Comparison of ENCODE assay signal across 13 cellular contexts in genomic region chr12:130116791-130117190, GRCh38. TPM values are rescaled to one million over a fixed set of nuclear protein-coding genes. Genes with fewer than 3 reads are reported as not detected.
DNase-seq lines count a peak whose midpoint lies in the region; ATAC-seq and TF ChIP-seq lines count a peak whose summit lies in the region.
"Had no signal": no experiment of that assay in that cellular context is flagged by ENCODE, and none has a peak within 500 bp of the region (broad histone marks: within the 10 kb centered on the region; RNA-seq: fewer than 3 reads in every experiment).

No MANE protein-coding gene starts in this region.

- H3K36me3 ChIP-seq in RWPE2 (ENCODE audit: low read depth) (no peaks in the 10 kb centered on the region), neural progenitor cell (no peaks in the 10 kb centered on the region)

- no peak overlapping the region for H2AFZ ChIP-seq in neural progenitor cell (replicated peaks)

- H4K20me1 ChIP-seq in neural progenitor cell (ENCODE audit: low read depth): no peaks in the 10 kb centered on the region

- H3K4me3 ChIP-seq in RWPE2 (ENCODE audit: severe bottlenecking) (no peak overlapping the region), epithelial cell of esophagus (ENCODE audit: low read length) (no peak overlapping the region), neural progenitor cell (no peak overlapping the region)

- CTCF ChIA-PET in WTC11 (lab: Charles Lee): no interaction called here

- H3K27ac Mint-ChIP-seq in neural progenitor cell (peak overlapping the region; percentile 42), WTC11 (no peak overlapping the region)
- H3K27ac Mint-ChIP-seq: B cell; CD4-positive, alpha-beta T cell had no signal

- no peaks in the 10 kb centered on the region for H3K79me2 ChIP-seq in neural progenitor cell (ENCODE audit: low read depth)

- H3F3A ChIP-seq in neural progenitor cell (ENCODE audit: low read depth): no peaks in the 10 kb centered on the region

- peaks cover 11% of the 10 kb centered on the region for H3K27me3 Mint-ChIP-seq in neural progenitor cell (ENCODE audit: insufficient read depth, low read depth)
- H3K27me3 Mint-ChIP-seq in WTC11 (ENCODE audit: low read depth): peaks cover 11% of the 10 kb centered on the region

- H3K4me3 Mint-ChIP-seq in neural progenitor cell (no peak overlapping the region), WTC11 (no peak overlapping the region)
- H3K4me3 Mint-ChIP-seq: B cell; CD4-positive, alpha-beta T cell had no signal

- DNase-seq in RWPE2 (ENCODE audit: low spot score) (no peak), epithelial cell of esophagus (ENCODE audit: low read depth) (peak; percentile 35), neural progenitor cell (ENCODE audit: low spot score) (no peak), WTC11 (ENCODE audit: low spot score) (no peak), NCI-H2171 treated with DMSO at 0.1 percent for 48 hours (lab: John Stamatoyannopoulos, UW) (no peak)
- DNase-seq in activated CD4-positive, alpha-beta T cell treated with anti-CD3 and anti-CD28 coated beads for 1 hour: no peak
- DNase-seq: C1 segment of cervical spinal cord; CD4-positive, alpha-beta T cell; DMS79 treated with DMSO at 0.1 percent for 48 hours; GDM1 had no signal

- no peak for TF ChIP-seq CTCF in RWPE2 (IDR thresholded peaks at IDR 0.05; ENCODE audit: poor library complexity, severe bottlenecking)
- TF ChIP-seq CTCF in epithelial cell of esophagus (IDR thresholded peaks at IDR 0.05; ENCODE audit: insufficient read depth, low read depth, low read length, missing control alignments): no peak
- no peak for TF ChIP-seq CTCF in neural progenitor cell (IDR thresholded peaks at IDR 0.05)
- no peak for TF ChIP-seq CTCF in WTC11 (IDR thresholded peaks at IDR 0.05)

- peaks cover 54% of the 10 kb centered on the region for H3K4me1 Mint-ChIP-seq in neural progenitor cell
- no peaks in the 10 kb centered on the region for H3K4me1 Mint-ChIP-seq in WTC11
- H3K4me1 Mint-ChIP-seq: B cell had no signal

- H3K9me3 ChIP-seq in RWPE2 (ENCODE audit: severe bottlenecking) (no peaks in the 10 kb centered on the region), neural progenitor cell (ENCODE audit: low read depth) (no peaks in the 10 kb centered on the region)

- POLR2A ChIA-PET in WTC11 (lab: Charles Lee): no interaction called here

- H3K4me1 ChIP-seq in RWPE2 (ENCODE audit: insufficient read depth, poor library complexity, severe bottlenecking) (no peaks in the 10 kb centered on the region), neural progenitor cell (peaks cover 14% of the 10 kb centered on the region)

- H3K27me3 ChIP-seq in RWPE2 (ENCODE audit: insufficient read depth, poor library complexity, severe bottlenecking) (no peaks in the 10 kb centered on the region), neural progenitor cell (peaks cover 11% of the 10 kb centered on the region)

- H3K9ac ChIP-seq in neural progenitor cell: no peak overlapping the region

- ATAC-seq in RWPE2 (ENCODE audit: low read depth) (peak; percentile 57; the same call in 1 of the 3 replicates), WTC11 (no peak), HG03571 (IDR thresholded peaks at IDR 0.05; ENCODE audit: unreplicated experiment) (no peak)
- ATAC-seq: HCT116 had no signal

- no peak overlapping the region for H3K4me2 ChIP-seq in neural progenitor cell

- H3K9me3 Mint-ChIP-seq in neural progenitor cell (peaks cover 3% of the 10 kb centered on the region), WTC11 (peaks cover 31% of the 10 kb centered on the region)
- H3K9me3 Mint-ChIP-seq: CD4-positive, alpha-beta T cell had no signal

- H3K36me3 Mint-ChIP-seq in neural progenitor cell: no peaks in the 10 kb centered on the region
- H3K36me3 Mint-ChIP-seq in WTC11: peaks cover 36% of the 10 kb centered on the region

- H3K27ac ChIP-seq in RWPE2 (ENCODE audit: poor library complexity, severe bottlenecking) (no peak overlapping the region), neural progenitor cell (no peak overlapping the region)

TF ChIP-seq in WTC11, 78 proteins besides CTCF, POLR2A, EP300 and RAD21:
- TF ChIP-seq ATF2 (CRISPR knock-in tag; IDR thresholded peaks at IDR 0.05; ENCODE audit: borderline replicate concordance, low read depth) (no peak), ZNF281 (CRISPR knock-in tag; IDR thresholded peaks at IDR 0.05) (no peak), SP1 (CRISPR knock-in tag; conservative IDR thresholded peaks at IDR 0.05) (no peak), CREB1 (CRISPR knock-in tag; IDR thresholded peaks at IDR 0.05) (no peak), ZNF512 (CRISPR knock-in tag; IDR thresholded peaks at IDR 0.05; ENCODE audit: borderline replicate concordance) (no peak), KAT7 (CRISPR knock-in tag; IDR thresholded peaks at IDR 0.05; ENCODE audit: borderline replicate concordance) (no peak), FOXP1 (CRISPR knock-in tag; IDR thresholded peaks at IDR 0.05; ENCODE audit: borderline replicate concordance) (no peak), GABPB1 (CRISPR knock-in tag; IDR thresholded peaks at IDR 0.05) (no peak), ZNF263 (CRISPR knock-in tag; IDR thresholded peaks at IDR 0.05; ENCODE audit: low read depth) (no peak), MYBL2 (CRISPR knock-in tag; IDR thresholded peaks at IDR 0.05) (no peak), NR3C1 (CRISPR knock-in tag; conservative IDR thresholded peaks at IDR 0.05; ENCODE audit: low read depth) (no peak), MAX (CRISPR knock-in tag; IDR thresholded peaks at IDR 0.05) (no peak), NFATC4 (CRISPR knock-in tag; IDR thresholded peaks at IDR 0.05) (no peak), IRF2 (CRISPR knock-in tag; IDR thresholded peaks at IDR 0.05; ENCODE audit: borderline replicate concordance, low read depth) (no peak), NFE2L1 (CRISPR knock-in tag; IDR thresholded peaks at IDR 0.05) (no peak), RELA (CRISPR knock-in tag; IDR thresholded peaks at IDR 0.05; ENCODE audit: borderline replicate concordance) (no peak)

RNA-seq across cellular contexts. Expression of gene FZD10, which starts 45.5 kb away (rescaled TPM):
- total RNA-seq in neural progenitor cell (ENCODE audit: low replicate concordance) (0.11 and 0.81 TPM in 2 replicates), WTC11 (2021) (0.87 to 1.1 TPM (median 0.92 TPM) in 3 replicates)
- total RNA-seq: B cell; CD4-positive, alpha-beta T cell had no signal
